1 cellular context compared by ENCODE assay signal in the genomic region with DNA sequence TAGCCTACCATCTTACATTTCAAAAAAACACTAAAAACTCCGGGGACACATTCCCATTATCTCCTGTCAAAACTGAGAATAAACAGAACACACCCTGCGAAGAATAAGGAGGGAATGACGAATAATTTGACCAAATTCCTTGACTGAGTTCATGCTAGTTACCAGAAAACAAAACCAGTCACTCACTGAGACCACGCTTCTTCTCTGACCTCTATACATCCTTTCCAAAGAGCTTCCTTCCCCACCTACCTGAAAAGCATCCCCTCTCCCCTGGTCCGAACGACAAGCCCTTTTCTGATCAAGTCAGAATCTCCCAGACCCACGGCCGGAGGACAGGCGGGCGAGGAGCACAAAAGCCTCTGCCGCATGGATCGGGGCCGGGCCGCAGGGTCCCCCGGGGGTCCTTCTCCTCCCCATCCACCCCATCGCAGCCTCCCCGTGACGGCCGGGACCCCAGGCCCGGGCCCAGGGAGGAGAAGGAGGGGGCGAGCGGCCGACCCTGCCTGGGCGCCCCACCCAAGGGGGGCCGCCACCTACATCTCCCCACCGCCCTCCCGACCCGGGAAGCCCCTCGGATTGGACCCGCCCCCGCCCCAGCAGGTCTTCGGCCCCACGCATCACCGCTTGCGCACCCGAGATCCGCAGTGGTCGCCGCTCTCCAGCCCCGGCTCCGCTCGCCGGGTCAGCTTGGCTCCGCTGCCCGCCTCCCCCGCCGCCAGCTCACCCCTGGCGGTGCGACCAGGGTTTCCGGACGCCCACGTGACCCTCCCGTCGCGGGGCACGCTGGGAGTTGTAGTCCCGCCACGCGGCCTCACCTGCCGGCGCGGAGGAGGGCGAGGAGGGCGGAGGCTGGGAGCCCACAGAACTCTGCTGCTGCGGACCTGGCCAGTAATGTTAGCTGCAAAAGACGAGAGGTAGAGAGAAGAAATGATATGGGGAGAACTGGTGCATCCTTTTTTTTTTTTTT.
TF ChIP-seq lines count a peak whose summit lies in the region.

Gene SLC37A3, minus strand, starts transcription at position 747 of the 967 bp plus-strand sequence. CDS start 16,004 bp downstream, outside the sequence.

TF ChIP-seq in HepG2, 621 proteins besides CTCF, POLR2A, EP300 and RAD21 (continued from another document and continues in another):
- TF ChIP-seq ZBTB4 (CRISPR knock-in tag; IDR thresholded peaks at IDR 0.05; ENCODE audit: borderline replicate concordance) (no peak), HDAC2 (CRISPR knock-in tag; IDR thresholded peaks at IDR 0.05) (no peak), TAF1 (CRISPR knock-in tag; IDR thresholded peaks at IDR 0.05) (peak; percentile 66; the same call in 1 of the 2 replicates), ZNF232 (CRISPR knock-in tag; IDR thresholded peaks at IDR 0.05; ENCODE audit: borderline replicate concordance) (no peak), ZNF891 (CRISPR knock-in tag; IDR thresholded peaks at IDR 0.05) (no peak), ZNF660 (CRISPR knock-in tag; IDR thresholded peaks at IDR 0.05; ENCODE audit: borderline replicate concordance, low read depth) (no peak), YY1 (IDR thresholded peaks at IDR 0.05; ENCODE audit: insufficient read depth, insufficient replicate concordance, low read depth, low read length) (peak; percentile 76), SOX13 (IDR thresholded peaks at IDR 0.05) (no peak), SOX13 (CRISPR knock-in tag; conservative IDR thresholded peaks at IDR 0.05 in 1 of 2, IDR thresholded peaks at IDR 0.05 in 1 of 2) (peak in 1 of 2 experiments; percentile 18; a peak in 1 of 4 replicates), SKI (IDR thresholded peaks at IDR 0.05; ENCODE audit: partially characterized antibody) (peak; percentile 17), ZNF3 (CRISPR knock-in tag; IDR thresholded peaks at IDR 0.05) (no peak), KMT2A (CRISPR knock-in tag; IDR thresholded peaks at IDR 0.05) (peak; percentile 66; the same call in 1 of the 2 replicates), CREM (IDR thresholded peaks at IDR 0.05) (no peak), CREM (CRISPR knock-in tag; IDR thresholded peaks at IDR 0.05) (no peak), EHMT2 (IDR thresholded peaks at IDR 0.05; ENCODE audit: borderline replicate concordance, low read depth, low read length) (no peak), ZNF781 (CRISPR knock-in tag; IDR thresholded peaks at IDR 0.05; ENCODE audit: borderline replicate concordance, not compliant biosample characterization) (no peak), HOMEZ (CRISPR knock-in tag; IDR thresholded peaks at IDR 0.05; ENCODE audit: low read depth) (0 out of 2 replicates have a peak, but pooled peaks have one; percentile 23), ZC3H13 (CRISPR knock-in tag; IDR thresholded peaks at IDR 0.05) (no peak), NR3C1 (CRISPR knock-in tag; IDR thresholded peaks at IDR 0.05) (no peak), ZNF687 (CRISPR knock-in tag; IDR thresholded peaks at IDR 0.05) (peak; percentile 76), ZNF12 (CRISPR knock-in tag; IDR thresholded peaks at IDR 0.05) (no peak), ZBTB43 (CRISPR knock-in tag; conservative IDR thresholded peaks at IDR 0.05) (no peak), ATRX (CRISPR knock-in tag; IDR thresholded peaks at IDR 0.05; ENCODE audit: borderline replicate concordance) (no peak), CBX2 (IDR thresholded peaks at IDR 0.05; ENCODE audit: low read depth, low read length) (no peak), CBX2 (CRISPR knock-in tag; IDR thresholded peaks at IDR 0.05; ENCODE audit: low read depth) (no peak), ARNTL (CRISPR knock-in tag; IDR thresholded peaks at IDR 0.05) (peak; percentile 71; the same call in 1 of the 2 replicates), ZNF276 (CRISPR knock-in tag; IDR thresholded peaks at IDR 0.05; ENCODE audit: low read depth) (no peak), SIN3A (IDR thresholded peaks at IDR 0.05; ENCODE audit: borderline replicate concordance, low read depth, low read length) (peak; percentile 63; the same call in 1 of the 2 replicates), MYNN (CRISPR knock-in tag; IDR thresholded peaks at IDR 0.05; ENCODE audit: low read depth) (no peak), GABPA (IDR thresholded peaks at IDR 0.05; ENCODE audit: low read depth, low read length) (peak; percentile 68), GABPA (CRISPR knock-in tag; IDR thresholded peaks at IDR 0.05; ENCODE audit: low read depth) (peak; percentile 83), PHB2 (IDR thresholded peaks at IDR 0.05; ENCODE audit: partially characterized antibody) (no peak), NCOA1 (CRISPR knock-in tag; IDR thresholded peaks at IDR 0.05) (no peak), HOXD1 (CRISPR knock-in tag; IDR thresholded peaks at IDR 0.05) (no peak), MAX (IDR thresholded peaks at IDR 0.05) (peak; percentile 85), ZFP37 (CRISPR knock-in tag; IDR thresholded peaks at IDR 0.05; ENCODE audit: borderline replicate concordance) (no peak), KLF15 (CRISPR knock-in tag; IDR thresholded peaks at IDR 0.05; ENCODE audit: borderline replicate concordance) (no peak), TAF15 (IDR thresholded peaks at IDR 0.05; ENCODE audit: low read depth, low read length, poor library complexity, severe bottlenecking) (no peak), RCOR2 (CRISPR knock-in tag; IDR thresholded peaks at IDR 0.05) (no peak), SMAD1 (CRISPR knock-in tag; IDR thresholded peaks at IDR 0.05; ENCODE audit: borderline replicate concordance, low read depth) (0 out of 2 replicates have a peak, but pooled peaks have one; percentile 52), NR2C2 (CRISPR knock-in tag; IDR thresholded peaks at IDR 0.05; ENCODE audit: borderline replicate concordance) (peak; percentile 87), TRIM22 (IDR thresholded peaks at IDR 0.05) (no peak), NR2F1 (CRISPR knock-in tag; IDR thresholded peaks at IDR 0.05) (no peak)
- TF ChIP-seq, protein P1, sequence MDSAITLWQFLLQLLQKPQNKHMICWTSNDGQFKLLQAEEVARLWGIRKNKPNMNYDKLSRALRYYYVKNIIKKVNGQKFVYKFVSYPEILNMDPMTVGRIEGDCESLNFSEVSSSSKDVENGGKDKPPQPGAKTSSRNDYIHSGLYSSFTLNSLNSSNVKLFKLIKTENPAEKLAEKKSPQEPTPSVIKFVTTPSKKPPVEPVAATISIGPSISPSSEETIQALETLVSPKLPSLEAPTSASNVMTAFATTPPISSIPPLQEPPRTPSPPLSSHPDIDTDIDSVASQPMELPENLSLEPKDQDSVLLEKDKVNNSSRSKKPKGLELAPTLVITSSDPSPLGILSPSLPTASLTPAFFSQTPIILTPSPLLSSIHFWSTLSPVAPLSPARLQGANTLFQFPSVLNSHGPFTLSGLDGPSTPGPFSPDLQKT (CRISPR knock-in tag; IDR thresholded peaks at IDR 0.05; ENCODE audit: borderline replicate concordance), result no peak
- TF ChIP-seq, protein P2, sequence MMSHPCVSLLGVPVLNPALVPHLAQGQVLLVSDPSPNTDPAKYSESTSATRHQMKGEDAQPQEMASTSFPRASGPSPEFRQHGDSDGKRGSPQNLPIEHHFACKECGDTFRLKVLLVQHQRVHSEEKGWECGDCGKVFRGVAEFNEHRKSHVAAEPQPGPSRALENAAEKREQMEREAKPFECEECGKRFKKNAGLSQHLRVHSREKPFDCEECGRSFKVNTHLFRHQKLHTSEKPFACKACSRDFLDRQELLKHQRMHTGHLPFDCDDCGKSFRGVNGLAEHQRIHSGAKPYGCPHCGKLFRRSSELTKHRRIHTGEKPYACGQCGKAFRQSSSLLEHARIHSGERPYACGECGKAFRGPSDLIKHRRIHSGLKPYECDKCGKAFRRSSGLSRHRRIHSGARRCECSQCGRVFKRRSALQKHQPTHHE (CRISPR knock-in tag; IDR thresholded peaks at IDR 0.05; ENCODE audit: borderline replicate concordance), result no peak
